In genomic region chr9:4665357-4665756, GRCh38 we compare ENCODE assay signal across 1 cellular context.
TF ChIP-seq lines count a peak whose summit lies in the region.

No MANE protein-coding gene starts in this region.

TF ChIP-seq in GM23338, 12 proteins besides CTCF, POLR2A, EP300 and RAD21 (continued from another document):
- TF ChIP-seq, protein P1, sequence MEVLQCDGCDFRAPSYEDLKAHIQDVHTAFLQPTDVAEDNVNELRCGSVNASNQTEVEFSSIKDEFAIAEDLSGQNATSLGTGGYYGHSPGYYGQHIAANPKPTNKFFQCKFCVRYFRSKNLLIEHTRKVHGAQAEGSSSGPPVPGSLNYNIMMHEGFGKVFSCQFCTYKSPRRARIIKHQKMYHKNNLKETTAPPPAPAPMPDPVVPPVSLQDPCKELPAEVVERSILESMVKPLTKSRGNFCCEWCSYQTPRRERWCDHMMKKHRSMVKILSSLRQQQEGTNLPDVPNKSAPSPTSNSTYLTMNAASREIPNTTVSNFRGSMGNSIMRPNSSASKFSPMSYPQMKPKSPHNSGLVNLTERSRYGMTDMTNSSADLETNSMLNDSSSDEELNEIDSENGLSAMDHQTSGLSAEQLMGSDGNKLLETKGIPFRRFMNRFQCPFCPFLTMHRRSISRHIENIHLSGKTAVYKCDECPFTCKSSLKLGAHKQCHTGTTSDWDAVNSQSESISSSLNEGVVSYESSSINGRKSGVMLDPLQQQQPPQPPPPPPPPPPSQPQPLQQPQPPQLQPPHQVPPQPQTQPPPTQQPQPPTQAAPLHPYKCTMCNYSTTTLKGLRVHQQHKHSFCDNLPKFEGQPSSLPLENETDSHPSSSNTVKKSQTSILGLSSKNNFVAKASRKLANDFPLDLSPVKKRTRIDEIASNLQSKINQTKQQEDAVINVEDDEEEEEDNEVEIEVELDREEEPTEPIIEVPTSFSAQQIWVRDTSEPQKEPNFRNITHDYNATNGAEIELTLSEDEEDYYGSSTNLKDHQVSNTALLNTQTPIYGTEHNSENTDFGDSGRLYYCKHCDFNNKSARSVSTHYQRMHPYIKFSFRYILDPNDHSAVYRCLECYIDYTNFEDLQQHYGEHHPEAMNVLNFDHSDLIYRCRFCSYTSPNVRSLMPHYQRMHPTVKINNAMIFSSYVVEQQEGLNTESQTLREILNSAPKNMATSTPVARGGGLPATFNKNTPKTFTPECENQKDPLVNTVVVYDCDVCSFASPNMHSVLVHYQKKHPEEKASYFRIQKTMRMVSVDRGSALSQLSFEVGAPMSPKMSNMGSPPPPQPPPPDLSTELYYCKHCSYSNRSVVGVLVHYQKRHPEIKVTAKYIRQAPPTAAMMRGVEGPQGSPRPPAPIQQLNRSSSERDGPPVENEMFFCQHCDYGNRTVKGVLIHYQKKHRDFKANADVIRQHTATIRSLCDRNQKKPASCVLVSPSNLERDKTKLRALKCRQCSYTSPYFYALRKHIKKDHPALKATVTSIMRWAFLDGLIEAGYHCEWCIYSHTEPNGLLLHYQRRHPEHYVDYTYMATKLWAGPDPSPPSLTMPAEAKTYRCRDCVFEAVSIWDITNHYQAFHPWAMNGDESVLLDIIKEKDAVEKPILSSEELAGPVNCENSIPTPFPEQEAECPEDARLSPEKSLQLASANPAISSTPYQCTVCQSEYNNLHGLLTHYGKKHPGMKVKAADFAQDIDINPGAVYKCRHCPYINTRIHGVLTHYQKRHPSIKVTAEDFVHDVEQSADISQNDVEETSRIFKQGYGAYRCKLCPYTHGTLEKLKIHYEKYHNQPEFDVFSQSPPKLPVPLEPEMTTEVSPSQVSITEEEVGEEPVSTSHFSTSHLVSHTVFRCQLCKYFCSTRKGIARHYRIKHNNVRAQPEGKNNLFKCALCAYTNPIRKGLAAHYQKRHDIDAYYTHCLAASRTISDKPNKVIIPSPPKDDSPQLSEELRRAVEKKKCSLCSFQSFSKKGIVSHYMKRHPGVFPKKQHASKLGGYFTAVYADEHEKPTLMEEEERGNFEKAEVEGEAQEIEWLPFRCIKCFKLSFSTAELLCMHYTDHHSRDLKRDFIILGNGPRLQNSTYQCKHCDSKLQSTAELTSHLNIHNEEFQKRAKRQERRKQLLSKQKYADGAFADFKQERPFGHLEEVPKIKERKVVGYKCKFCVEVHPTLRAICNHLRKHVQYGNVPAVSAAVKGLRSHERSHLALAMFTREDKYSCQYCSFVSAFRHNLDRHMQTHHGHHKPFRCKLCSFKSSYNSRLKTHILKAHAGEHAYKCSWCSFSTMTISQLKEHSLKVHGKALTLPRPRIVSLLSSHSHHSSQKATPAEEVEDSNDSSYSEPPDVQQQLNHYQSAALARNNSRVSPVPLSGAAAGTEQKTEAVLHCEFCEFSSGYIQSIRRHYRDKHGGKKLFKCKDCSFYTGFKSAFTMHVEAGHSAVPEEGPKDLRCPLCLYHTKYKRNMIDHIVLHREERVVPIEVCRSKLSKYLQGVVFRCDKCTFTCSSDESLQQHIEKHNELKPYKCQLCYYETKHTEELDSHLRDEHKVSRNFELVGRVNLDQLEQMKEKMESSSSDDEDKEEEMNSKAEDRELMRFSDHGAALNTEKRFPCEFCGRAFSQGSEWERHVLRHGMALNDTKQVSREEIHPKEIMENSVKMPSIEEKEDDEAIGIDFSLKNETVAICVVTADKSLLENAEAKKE (CRISPR knock-in tag; IDR thresholded peaks at IDR 0.05): no peak
- TF ChIP-seq NANOG (IDR thresholded peaks at IDR 0.05; ENCODE audit: borderline replicate concordance): no peak
